Comparison of ENCODE assay signal across 15 cellular contexts in the genomic region with DNA sequence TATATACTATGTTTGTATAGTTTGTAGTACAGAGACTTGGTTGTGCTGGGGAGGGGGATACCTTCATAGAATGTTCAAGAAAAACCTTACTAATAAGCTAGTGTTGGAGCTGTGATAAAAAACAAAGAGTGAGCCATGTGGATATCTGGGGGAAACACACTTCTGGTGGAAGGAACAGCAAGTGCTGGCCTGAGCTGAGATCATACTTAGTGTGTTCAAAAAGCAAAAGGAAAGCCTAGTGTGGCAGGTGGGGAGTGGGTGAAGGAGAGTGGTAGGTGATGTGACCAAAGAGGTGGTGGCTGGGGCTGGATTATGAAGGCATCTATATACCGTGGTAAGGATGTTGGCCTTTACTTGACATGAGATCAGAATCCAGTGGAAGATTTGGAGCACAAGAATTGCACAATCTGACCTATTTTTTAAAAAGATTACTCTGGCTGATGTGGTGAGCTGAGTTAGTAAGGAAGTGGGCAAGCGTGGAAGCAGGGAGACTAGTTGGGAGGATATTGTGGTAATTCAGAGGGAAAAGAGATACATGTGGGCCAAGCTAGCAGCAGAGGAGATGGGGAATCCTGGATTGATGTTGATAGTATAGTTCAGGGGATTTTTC. TPM values are rescaled to one million over a fixed set of nuclear protein-coding genes. Genes with fewer than 3 reads are reported as not detected.
A peak's percentile ranks its signal among the peaks of the same experiment; 100 is the strongest.
DNase-seq lines count a peak whose midpoint lies in the region; ATAC-seq, FAIRE-seq and TF ChIP-seq lines count a peak whose summit lies in the region.
"Had no signal": no experiment of that assay in that cellular context is flagged by ENCODE, and none has a peak within 500 bp of the region (broad histone marks: within the 10 kb centered on the region; RNA-seq: fewer than 3 reads in every experiment).

No MANE protein-coding gene starts in this region.

- no peaks in the 10 kb centered on the region for H3K27me3 ChIP-seq in astrocyte (ENCODE audit: insufficient read depth, low read length)
- H3K27me3 ChIP-seq: stomach had no signal

- FAIRE-seq in astrocyte (lab: Jason Lieb, UNC): no peak
- no peak for FAIRE-seq in urothelium cell line (lab: Jason Lieb, UNC)

- H3K27ac ChIP-seq in astrocyte (ENCODE audit: low read depth, low read length): no peak overlapping the region

- no peak overlapping the region for H2AFZ ChIP-seq in astrocyte (ENCODE audit: low read depth, low read length)
- H2AFZ ChIP-seq: GM23338 had no signal

- intact Hi-C loops in Right ventricle myocardium superior (cut with DNase I): no loop called here

- ATAC-seq in Right ventricle myocardium superior (ENCODE audit: poor library complexity): peak; percentile 73
- no peak for ATAC-seq in GM21390 (IDR thresholded peaks at IDR 0.05; ENCODE audit: unreplicated experiment)
- ATAC-seq: activated CD8-positive, alpha-beta T cell treated with anti-CD3 and anti-CD28 coated beads, Interleukin-2, amount 10 ng/mL, durations not matched to agents 7 days and 5 days; GM23338; SK-N-SH treated with all-trans-retinoic acid at 6 μM for 48 hours had no signal

- no peaks in the 10 kb centered on the region for H3K27me3 Mint-ChIP-seq in astrocyte (ENCODE audit: low read depth, unreplicated experiment)

- H3K4me1 Mint-ChIP-seq in astrocyte (ENCODE audit: low read depth, unreplicated experiment): peaks cover 25% of the 10 kb centered on the region
- H3K4me1 Mint-ChIP-seq: GM23338 had no signal

- H3K4me2 ChIP-seq in astrocyte (ENCODE audit: low read length): no peak overlapping the region
- H3K4me2 ChIP-seq: GM23338 had no signal

- H3K9me3 Mint-ChIP-seq in astrocyte (ENCODE audit: unreplicated experiment): peaks cover 2% of the 10 kb centered on the region

- H3K79me2 ChIP-seq in astrocyte (ENCODE audit: insufficient read depth, low read length): peaks cover 96% of the 10 kb centered on the region

- no peaks in the 10 kb centered on the region for H3K36me3 ChIP-seq in astrocyte (ENCODE audit: insufficient read depth, low read length)
- H3K36me3 ChIP-seq: stomach had no signal

- H3K4me3 Mint-ChIP-seq in astrocyte (ENCODE audit: unreplicated experiment): no peak overlapping the region
- H3K4me3 Mint-ChIP-seq: activated CD8-positive, alpha-beta T cell treated with anti-CD3 and anti-CD28 coated beads, Interleukin-2, amount 10 ng/mL, durations not matched to agents 7 days and 5 days; GM23338 had no signal

- no peak overlapping the region for H3K9ac ChIP-seq in astrocyte (ENCODE audit: low read length)

- TF ChIP-seq CTCF in astrocyte (IDR thresholded peaks at IDR 0.05; ENCODE audit: insufficient read depth, low read depth, low read length): no peak

- H3K27ac Mint-ChIP-seq in astrocyte (ENCODE audit: unreplicated experiment): no peak overlapping the region
- H3K27ac Mint-ChIP-seq: activated CD8-positive, alpha-beta T cell treated with anti-CD3 and anti-CD28 coated beads, Interleukin-2, amount 10 ng/mL, durations not matched to agents 7 days and 5 days; GM23338 had no signal

- peaks cover 9% of the 10 kb centered on the region for H3K36me3 Mint-ChIP-seq in astrocyte (ENCODE audit: low read depth, unreplicated experiment)

- DNase-seq in ELR (ENCODE audit: low read depth) (peak; percentile 33), astrocyte (ENCODE audit: low read depth) (peak; percentile 74), Right ventricle myocardium superior (no peak), renal cortical epithelial cell (ENCODE audit: low read depth) (peak; percentile 54), urothelium cell line (ENCODE audit: low spot score) (no peak), kidney tubule cell (ENCODE audit: low spot score) (no peak), NCI-H2029 treated with DMSO at 0.1 percent for 48 hours (lab: John Stamatoyannopoulos, UW) (no peak)
- DNase-seq: activated CD8-positive, alpha-beta T cell treated with anti-CD3 and anti-CD28 coated beads, Interleukin-2, amount 10 ng/mL, durations not matched to agents 7 days and 5 days; activated effector memory CD4-positive, alpha-beta T cell treated with Interleukin-2 at 50 U/mL for 16 hours; central memory CD4-positive, alpha-beta T cell; stomach had no signal

- no peaks in the 10 kb centered on the region for H3K9me3 ChIP-seq in astrocyte (ENCODE audit: insufficient read depth, low read depth, low read length)

- H3K4me3 ChIP-seq in astrocyte (ENCODE audit: insufficient read depth, low read depth, low read length): no peak overlapping the region
- H3K4me3 ChIP-seq: GM23338, skin epidermis, stomach had no signal

- H3K4me1 ChIP-seq in astrocyte (ENCODE audit: insufficient read depth, low read length): peaks cover 12% of the 10 kb centered on the region
- H3K4me1 ChIP-seq: stomach had no signal

- H4K20me1 ChIP-seq in astrocyte (ENCODE audit: insufficient read depth, low read length): peaks cover 27% of the 10 kb centered on the region

RNA-seq across cellular contexts. Expression of a gene that starts 26.6 kb away (rescaled TPM):
- total RNA-seq in astrocyte (58.1 and 61.3 TPM in 2 replicates), Right ventricle myocardium superior (87.5 TPM), renal cortical epithelial cell (1.0 and 20.4 TPM in 2 replicates)
- total RNA-seq: activated CD8-positive, alpha-beta T cell treated with anti-CD3 and anti-CD28 coated beads, Interleukin-2, amount 10 ng/mL, durations not matched to agents 7 days and 5 days had no signal

Comparison
In these comparisons a context has a peak if more than half of its experiments do, and no peak if none do; other contexts are left out.
1. DNase-seq: peak in ELR (single experiment), astrocyte (single experiment) and renal cortical epithelial cell (single experiment); none in Right ventricle myocardium superior (single experiment), urothelium cell line (single experiment), kidney tubule cell (single experiment) and NCI-H2029 treated with DMSO at 0.1 percent for 48 hours (single experiment).